In the genomic region with DNA sequence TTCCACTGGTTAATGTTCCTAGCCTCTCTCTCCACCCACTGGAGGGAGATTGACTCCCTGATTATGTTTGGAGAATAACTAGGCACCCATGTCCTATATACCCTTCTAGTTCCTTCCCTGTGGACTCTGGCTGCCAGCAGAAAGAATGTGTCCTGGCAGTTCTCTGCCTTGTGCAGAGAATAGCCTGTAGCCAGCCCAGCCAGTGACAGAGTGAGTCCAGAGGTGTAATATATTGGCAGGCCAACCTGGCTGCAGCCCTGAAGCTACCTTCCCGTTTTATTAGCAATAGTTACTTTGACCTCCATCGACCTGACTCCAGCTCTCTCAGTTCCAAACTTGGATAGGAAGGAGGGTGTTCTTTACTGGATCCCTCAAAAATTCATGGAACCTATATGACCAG, we compare ENCODE assay signal across 17 cellular contexts. TPM values are rescaled to one million over a fixed set of nuclear protein-coding genes. Genes with fewer than 3 reads are reported as not detected.
DNase-seq lines count a peak whose midpoint lies in the region; ATAC-seq, FAIRE-seq and TF ChIP-seq lines count a peak whose summit lies in the region.
"Had no signal": no experiment of that assay in that cellular context is flagged by ENCODE, and none has a peak within 500 bp of the region (broad histone marks: within the 10 kb centered on the region; RNA-seq: fewer than 3 reads in every experiment).

No MANE protein-coding gene starts in this region.

- BruUV-seq in HepG2 (replicated peaks; lab: Mats Ljungman, UMichigan) = no TSS peak

- H3K9me3 ChIP-seq in RWPE2 (ENCODE audit: severe bottlenecking) = no peaks in the 10 kb centered on the region
- H3K9me3 ChIP-seq in HepG2 (ENCODE audit: low read length) = no peaks in the 10 kb centered on the region
- peaks cover 1% of the 10 kb centered on the region for H3K9me3 ChIP-seq in endodermal cell (ENCODE audit: control insufficient read depth, low read length)
- H3K9me3 ChIP-seq: BLaER1 treated with 17β-estradiol and CSF1 and Interleukin-3, amounts not matched to agents 10 nM and 100 nM had no signal

- no peak for TF ChIP-seq CTCF in RWPE2 (IDR thresholded peaks at IDR 0.05; ENCODE audit: poor library complexity, severe bottlenecking)
- no peak for TF ChIP-seq CTCF in HepG2 (CRISPR knock-in tag; IDR thresholded peaks at IDR 0.05)
- TF ChIP-seq CTCF in GM13976 (IDR thresholded peaks at IDR 0.05; ENCODE audit: borderline replicate concordance, control extremely low read depth, extremely low read depth, insufficient read depth, missing control alignments) = no peak
- TF ChIP-seq CTCF in endodermal cell (conservative IDR thresholded peaks at IDR 0.05) = no peak

- TF ChIP-seq POLR2A in HepG2 (IDR thresholded peaks at IDR 0.05; ENCODE audit: insufficient read depth in 1 of 2, low read depth in 2 of 2, low read length in 2 of 2) = no peak

- H3K27me3 Mint-ChIP-seq in endodermal cell (ENCODE audit: insufficient read depth) = no peaks in the 10 kb centered on the region

- TF ChIP-seq RAD21 in HepG2 (CRISPR knock-in tag; IDR thresholded peaks at IDR 0.05) = no peak

- peaks cover 8% of the 10 kb centered on the region for H3K4me1 Mint-ChIP-seq in stimulated activated effector memory CD8-positive, alpha-beta T cell treated with anti-CD3 and anti-CD28 coated beads, Interleukin-12 subunit alpha, Interleukin-12 subunit beta, amount 100 ng/mL, for 72 hours
- peaks cover 4% of the 10 kb centered on the region for H3K4me1 Mint-ChIP-seq in endodermal cell

- H3K4me3 ChIP-seq in RWPE2 (ENCODE audit: severe bottlenecking) = no peak overlapping the region
- no peak overlapping the region for H3K4me3 ChIP-seq in HepG2 (replicated peaks in 1 of 3; ENCODE audit: insufficient read depth in 1 of 3, low read depth in 2 of 3, low read length in 3 of 3)
- no peak overlapping the region for H3K4me3 ChIP-seq in endodermal cell (ENCODE audit: low read length)
- H3K4me3 ChIP-seq: BLaER1 treated with 17β-estradiol and CSF1 and Interleukin-3, amounts not matched to agents 10 nM and 100 nM; PC-9 had no signal

- H3K27me3 ChIP-seq in RWPE2 (ENCODE audit: insufficient read depth, poor library complexity, severe bottlenecking) = no peaks in the 10 kb centered on the region
- H3K27me3 ChIP-seq in HepG2 (ENCODE audit: control insufficient read depth in 1 of 2, insufficient read depth in 2 of 2, low read length in 2 of 2) = no peaks in the 10 kb centered on the region
- H3K27me3 ChIP-seq in endodermal cell (ENCODE audit: control insufficient read depth, insufficient read depth, low read length, poor library complexity, severe bottlenecking) = no peaks in the 10 kb centered on the region
- H3K27me3 ChIP-seq: BLaER1 treated with 17β-estradiol and CSF1 and Interleukin-3, amounts not matched to agents 10 nM and 100 nM had no signal

- ATAC-seq in RWPE2 (ENCODE audit: low read depth) = peak; percentile 35; the same call in 1 of the 3 replicates
- peak; percentile 83 for ATAC-seq in HepG2
- no peak for ATAC-seq in stimulated activated effector memory CD8-positive, alpha-beta T cell treated with anti-CD3 and anti-CD28 coated beads, Interleukin-12 subunit alpha, Interleukin-12 subunit beta, amount 100 ng/mL, for 72 hours

- no peaks in the 10 kb centered on the region for H3K4me1 ChIP-seq in RWPE2 (ENCODE audit: insufficient read depth, poor library complexity, severe bottlenecking)
- peaks cover 22% of the 10 kb centered on the region for H3K4me1 ChIP-seq in HepG2 (ENCODE audit: insufficient read depth, low read length)
- H3K4me1 ChIP-seq in endodermal cell (ENCODE audit: control insufficient read depth, insufficient read depth, low read length) = no peaks in the 10 kb centered on the region
- H3K4me1 ChIP-seq: BLaER1 treated with 17β-estradiol and CSF1 and Interleukin-3, amounts not matched to agents 10 nM and 100 nM had no signal

- DNase-seq in RWPE2 (ENCODE audit: low spot score) = no peak
- DNase-seq in cardiac septum (ENCODE audit: low spot score) = peak; percentile 80
- DNase-seq in HepG2 (ENCODE audit: low spot score) = no peak
- DNase-seq in stimulated activated effector memory CD8-positive, alpha-beta T cell treated with anti-CD3 and anti-CD28 coated beads, Interleukin-12 subunit alpha, Interleukin-12 subunit beta, amount 100 ng/mL, for 72 hours (ENCODE audit: low spot score in 2 of 2) = no peak
- no peak for DNase-seq in AML-193 (lab: John Stamatoyannopoulos, UW)
- DNase-seq in GM13976 (ENCODE audit: low spot score) = no peak
- DNase-seq in endodermal cell = no peak
- DNase-seq: DMS153, KG1, NCI-H1092, NCI-H187, PC-9, SHP77 treated with DMSO at 0.1 percent for 48 hours had no signal

- POLR2A ChIA-PET in HepG2 (lab: Yijun Ruan, JAX) = interaction anchor here (1.0 to 2.0 kb wide), 4 partner anchors 8 to 256 kb away, joined by 3 to 21 read pairs (median 4); a partner anchor contains a TSS

- TF ChIP-seq EP300 in HepG2 (IDR thresholded peaks at IDR 0.05; ENCODE audit: low read depth in 2 of 2, low read length in 2 of 2) = no peak
- TF ChIP-seq EP300 in HepG2 (CRISPR knock-in tag; IDR thresholded peaks at IDR 0.05; ENCODE audit: borderline replicate concordance) = no peak

- H3K9ac ChIP-seq in HepG2 (ENCODE audit: insufficient read depth, low read depth, low read length) = no peak overlapping the region
- H3K9ac ChIP-seq in endodermal cell (ENCODE audit: extremely low read depth, low read length, poor library complexity, severe bottlenecking) = no peak overlapping the region
- H3K9ac ChIP-seq: BLaER1 treated with 17β-estradiol and CSF1 and Interleukin-3, amounts not matched to agents 10 nM and 100 nM had no signal

- CTCF ChIA-PET in HepG2 (lab: Yijun Ruan, JAX; ENCODE audit: low intra/inter-chr PET ratio, low total read pairs) = no interaction called here

- H3K27ac ChIP-seq in RWPE2 (ENCODE audit: poor library complexity, severe bottlenecking) (no peak overlapping the region), HepG2 (ENCODE audit: extremely low read length, insufficient read depth, low read length) (peak overlapping the region; percentile 49), endodermal cell (ENCODE audit: low read depth, low read length) (no peak overlapping the region)
- H3K27ac ChIP-seq: BLaER1 treated with 17β-estradiol and CSF1 and Interleukin-3, amounts not matched to agents 10 nM and 100 nM; HL-60; PC-9 had no signal

- H2AFZ ChIP-seq in HepG2 (ENCODE audit: low read length) = no peak overlapping the region
- H2AFZ ChIP-seq: PC-9 had no signal

- no peak for FAIRE-seq in HepG2 (lab: Jason Lieb, UNC)
- FAIRE-seq: GM12891, GM19239 had no signal

- no peaks in the 10 kb centered on the region for H4K20me1 ChIP-seq in HepG2 (ENCODE audit: insufficient read depth, low read length)

- peak overlapping the region; percentile 12 for H3K27ac Mint-ChIP-seq in stimulated activated effector memory CD8-positive, alpha-beta T cell treated with anti-CD3 and anti-CD28 coated beads, Interleukin-12 subunit alpha, Interleukin-12 subunit beta, amount 100 ng/mL, for 72 hours
- no peak overlapping the region for H3K27ac Mint-ChIP-seq in endodermal cell

- no peaks in the 10 kb centered on the region for H3K9me3 Mint-ChIP-seq in stimulated activated effector memory CD8-positive, alpha-beta T cell treated with anti-CD3 and anti-CD28 coated beads, Interleukin-12 subunit alpha, Interleukin-12 subunit beta, amount 100 ng/mL, for 72 hours
- peaks cover 3% of the 10 kb centered on the region for H3K9me3 Mint-ChIP-seq in endodermal cell

- peaks cover 34% of the 10 kb centered on the region for H3K36me3 Mint-ChIP-seq in stimulated activated effector memory CD8-positive, alpha-beta T cell treated with anti-CD3 and anti-CD28 coated beads, Interleukin-12 subunit alpha, Interleukin-12 subunit beta, amount 100 ng/mL, for 72 hours
- H3K36me3 Mint-ChIP-seq in endodermal cell (ENCODE audit: low read depth) = peaks cover 34% of the 10 kb centered on the region

- H3K79me2 ChIP-seq in HepG2 (ENCODE audit: insufficient read depth, low read length) = no peaks in the 10 kb centered on the region

- in situ Hi-C loops in HepG2 (cut with HindIII; ENCODE audit: extremely low pct_ligation_motif_present, low pct_unique_long_range_greater_than_20kb) (no loop called here), GM13976 (cut with MboI; ENCODE audit: low sequenced_read_pairs, unreplicated experiment) (no loop called here)

- WGBS in HepG2 (ENCODE audit: low lambda C conversion rate) = 0% methylated on average over 1 of the region's 2 CpGs
- 89% methylated on average over 2 of the region's 2 CpGs; no CpG with 5 or more reads in 1 of the 2 experiments for WGBS in endodermal cell (ENCODE audit: insufficient coverage in 1 of 2, insufficient read length in 1 of 2), 2 experiments

- no peak overlapping the region for H3K4me3 Mint-ChIP-seq in stimulated activated effector memory CD8-positive, alpha-beta T cell treated with anti-CD3 and anti-CD28 coated beads, Interleukin-12 subunit alpha, Interleukin-12 subunit beta, amount 100 ng/mL, for 72 hours
- H3K4me3 Mint-ChIP-seq in endodermal cell = no peak overlapping the region

- intact Hi-C loops in cardiac septum (cut with DNase I) = no loop called here
- intact Hi-C loops in HepG2 (cut with micrococcal nuclease; ENCODE audit: unreplicated experiment) = no loop called here

- H3K36me3 ChIP-seq in RWPE2 (ENCODE audit: low read depth) = peaks cover 37% of the 10 kb centered on the region
- H3K36me3 ChIP-seq in HepG2 (replicated peaks in 1 of 2; ENCODE audit: control insufficient read depth in 1 of 2, insufficient read depth in 2 of 2, low read length in 2 of 2) = peaks cover 2 to 13% of the 10 kb centered on the region in 2 experiments
- H3K36me3 ChIP-seq in endodermal cell (ENCODE audit: control insufficient read depth, insufficient read depth, low read length) = peaks cover 35% of the 10 kb centered on the region

- no peak overlapping the region for H3K4me2 ChIP-seq in HepG2 (ENCODE audit: low read depth, low read length)
- H3K4me2 ChIP-seq: BLaER1 treated with 17β-estradiol and CSF1 and Interleukin-3, amounts not matched to agents 10 nM and 100 nM; PC-9 had no signal

RNA-seq across cellular contexts. Expression of a gene that starts 8.1 kb away (rescaled TPM):
- total RNA-seq in cardiac septum = 14.2 TPM
- 14.6 and 17.8 TPM in 2 replicates for total RNA-seq in HepG2 (2016; rRNA removed; fragmentation: Illumina TruSeq; extraction: Trizol)
- 29.5 and 30.1 TPM in 2 replicates for total RNA-seq in HepG2 (2016; cell fraction: cytosol; rRNA removed; fragmentation: Illumina TruSeq; extraction: Trizol; ENCODE audit: low read depth)
- 15.1 and 15.7 TPM in 2 replicates for total RNA-seq in HepG2 (2016; cell fraction: insoluble cytoplasmic fraction; rRNA removed; fragmentation: Illumina TruSeq; extraction: Trizol)
- 29.7 and 31.0 TPM in 2 replicates for total RNA-seq in HepG2 (2016; cell fraction: membrane; rRNA removed; fragmentation: Illumina TruSeq; extraction: Trizol)
- total RNA-seq in HepG2 (2016; cell fraction: nucleus; rRNA removed; fragmentation: Illumina TruSeq; extraction: Trizol) = 12.8 and 14.0 TPM in 2 replicates
- polyA plus RNA-seq in HepG2 (2011; rRNA removed) = 4.8 and 5.5 TPM in 2 replicates
- 2.7 and 3.0 TPM in 2 replicates for polyA plus RNA-seq in HepG2 (2011; cell fraction: cytosol; rRNA removed)
- 1.7 and 2.6 TPM in 2 replicates for polyA plus RNA-seq in HepG2 (2011; cell fraction: nucleus; rRNA removed)
- polyA plus RNA-seq in HepG2 (2012) = 5.7 and 6.0 TPM in 2 replicates
- polyA plus RNA-seq in HepG2 (2016; cell fraction: cytosol; fragmentation: Illumina TruSeq; extraction: Trizol; ENCODE audit: low read depth) = 25.5 and 31.1 TPM in 2 replicates
- polyA plus RNA-seq in HepG2 (2016; cell fraction: insoluble cytoplasmic fraction; fragmentation: Illumina TruSeq; extraction: Trizol; ENCODE audit: low read depth) = 12.3 and 13.7 TPM in 2 replicates
- polyA plus RNA-seq in HepG2 (2016; cell fraction: membrane; fragmentation: Illumina TruSeq; extraction: Trizol; ENCODE audit: low read depth) = 23.9 and 28.6 TPM in 2 replicates
- 15.5 and 17.4 TPM in 2 replicates for polyA plus RNA-seq in HepG2 (2016; cell fraction: nucleus; fragmentation: Illumina TruSeq; extraction: Trizol; ENCODE audit: insufficient read depth, low read depth)
- 2.7 TPM in 2 replicates for polyA minus RNA-seq in HepG2 (2011; rRNA and poly(A)+ RNA removed; ENCODE audit: low replicate concordance)
- 3.3 and 4.5 TPM in 2 replicates for polyA minus RNA-seq in HepG2 (2011; cell fraction: cytosol; rRNA and poly(A)+ RNA removed)
- 8.5 and 9.9 TPM in 2 replicates for polyA minus RNA-seq in HepG2 (2011; cell fraction: nucleus; rRNA and poly(A)+ RNA removed)
- 10 to 100 TPM in 1 of 2 donors, 1 to 10 TPM in 1; 5.0 to 14.9 TPM for total RNA-seq in endodermal cell
- polyA plus RNA-seq in endodermal cell (2013, experiment 1 of 2) = 10.2 TPM
- polyA plus RNA-seq in endodermal cell (2013, experiment 2 of 2) = 8.5 TPM

RNA-seq across cellular contexts. Expression of a gene that starts 34.4 kb away (rescaled TPM):
- total RNA-seq in cardiac septum (14.8 TPM), HepG2 (2016; rRNA removed; fragmentation: Illumina TruSeq; extraction: Trizol) (38.8 and 63.5 TPM in 2 replicates), endodermal cell (10 to 100 TPM; 48.3 to 51.8 TPM)
- total RNA-seq in HepG2 (2016; cell fraction: cytosol; rRNA removed; fragmentation: Illumina TruSeq; extraction: Trizol; ENCODE audit: low read depth) = 1.1 and 2.4 TPM in 2 replicates
- total RNA-seq in HepG2 (2016; cell fraction: insoluble cytoplasmic fraction; rRNA removed; fragmentation: Illumina TruSeq; extraction: Trizol) = 40.3 and 58.9 TPM in 2 replicates
- 5.6 and 8.3 TPM in 2 replicates for total RNA-seq in HepG2 (2016; cell fraction: membrane; rRNA removed; fragmentation: Illumina TruSeq; extraction: Trizol)
- 35.4 TPM in 2 replicates for total RNA-seq in HepG2 (2016; cell fraction: nucleus; rRNA removed; fragmentation: Illumina TruSeq; extraction: Trizol)
- 11.8 and 14.6 TPM in 2 replicates for polyA plus RNA-seq in HepG2 (2011; rRNA removed)
- 5.4 and 7.9 TPM in 2 replicates for polyA plus RNA-seq in HepG2 (2011; cell fraction: cytosol; rRNA removed)
- 13.5 and 15.5 TPM in 2 replicates for polyA plus RNA-seq in HepG2 (2011; cell fraction: nucleus; rRNA removed)
- polyA plus RNA-seq in HepG2 (2012) = 9.6 and 15.3 TPM in 2 replicates
- 0.28 and 0.40 TPM in 2 replicates for polyA plus RNA-seq in HepG2 (2016; cell fraction: cytosol; fragmentation: Illumina TruSeq; extraction: Trizol; ENCODE audit: low read depth)
- 20.4 and 22.1 TPM in 2 replicates for polyA plus RNA-seq in HepG2 (2016; cell fraction: insoluble cytoplasmic fraction; fragmentation: Illumina TruSeq; extraction: Trizol; ENCODE audit: low read depth)
- 2.0 and 2.5 TPM in 2 replicates for polyA plus RNA-seq in HepG2 (2016; cell fraction: membrane; fragmentation: Illumina TruSeq; extraction: Trizol; ENCODE audit: low read depth)
- polyA plus RNA-seq in HepG2 (2016; cell fraction: nucleus; fragmentation: Illumina TruSeq; extraction: Trizol; ENCODE audit: insufficient read depth, low read depth) = 33.9 and 37.6 TPM in 2 replicates
- 25.7 and 34.6 TPM in 2 replicates for polyA minus RNA-seq in HepG2 (2011; rRNA and poly(A)+ RNA removed; ENCODE audit: low replicate concordance)
- polyA minus RNA-seq in HepG2 (2011; cell fraction: cytosol; rRNA and poly(A)+ RNA removed) = 17.3 and 18.2 TPM in 2 replicates
- 30.4 and 37.5 TPM in 2 replicates for polyA minus RNA-seq in HepG2 (2011; cell fraction: nucleus; rRNA and poly(A)+ RNA removed)
- 20.0 TPM for polyA plus RNA-seq in endodermal cell (2013, experiment 1 of 2)
- 19.1 TPM for polyA plus RNA-seq in endodermal cell (2013, experiment 2 of 2)
